In genomic region chr1:243642936-243643335, GRCh38 we compare ENCODE assay signal across 21 cellular contexts.
DNase-seq lines count a peak whose midpoint lies in the region; ATAC-seq, FAIRE-seq and TF ChIP-seq lines count a peak whose summit lies in the region.
"Had no signal": no experiment of that assay in that cellular context is flagged by ENCODE, and none has a peak within 500 bp of the region (broad histone marks: within the 10 kb centered on the region; RNA-seq: fewer than 3 reads in every experiment).

No MANE protein-coding gene starts in this region.

- H3K4me3 ChIP-seq in astrocyte (ENCODE audit: insufficient read depth, low read depth, low read length), result no peak overlapping the region

- H4K20me1 ChIP-seq in astrocyte (ENCODE audit: insufficient read depth, low read length), result no peaks in the 10 kb centered on the region

- H3K36me3 Mint-ChIP-seq in activated naive CD8-positive, alpha-beta T cell treated with anti-CD3 and anti-CD28 coated beads, Interleukin-2, amount 50 U/mL, for 24 hours (ENCODE audit: low read depth), result peaks cover 38% of the 10 kb centered on the region
- H3K36me3 Mint-ChIP-seq in activated naive CD8-positive, alpha-beta T cell treated with anti-CD3 and anti-CD28 coated beads for 36 hours, result peaks cover 18% of the 10 kb centered on the region
- peaks cover 25% of the 10 kb centered on the region for H3K36me3 Mint-ChIP-seq in astrocyte (ENCODE audit: low read depth, unreplicated experiment)
- H3K36me3 Mint-ChIP-seq in naive thymus-derived CD8-positive, alpha-beta T cell, result peaks cover 36 to 71% (median 67%) of the 10 kb centered on the region in 3 donors
- H3K36me3 Mint-ChIP-seq: type B pancreatic cell had no signal

- H3K9ac ChIP-seq in astrocyte (ENCODE audit: low read length), result peak overlapping the region; percentile 54

- peaks cover 11% of the 10 kb centered on the region for H3K4me1 Mint-ChIP-seq in activated naive CD8-positive, alpha-beta T cell treated with anti-CD3 and anti-CD28 coated beads, Interleukin-2, amount 50 U/mL, for 24 hours
- H3K4me1 Mint-ChIP-seq in activated naive CD8-positive, alpha-beta T cell treated with anti-CD3 and anti-CD28 coated beads for 36 hours, result peaks cover 5% of the 10 kb centered on the region
- H3K4me1 Mint-ChIP-seq in astrocyte (ENCODE audit: low read depth, unreplicated experiment), result peaks cover 5% of the 10 kb centered on the region
- H3K4me1 Mint-ChIP-seq in naive thymus-derived CD8-positive, alpha-beta T cell, result peaks cover 0 to 12% (median 5%) of the 10 kb centered on the region in 4 donors

- no peak overlapping the region for H2AFZ ChIP-seq in astrocyte (ENCODE audit: low read depth, low read length)

- H3K27me3 Mint-ChIP-seq in activated naive CD8-positive, alpha-beta T cell treated with anti-CD3 and anti-CD28 coated beads, Interleukin-2, amount 50 U/mL, for 24 hours, result no peaks in the 10 kb centered on the region
- H3K27me3 Mint-ChIP-seq in activated naive CD8-positive, alpha-beta T cell treated with anti-CD3 and anti-CD28 coated beads for 36 hours, result no peaks in the 10 kb centered on the region
- no peaks in the 10 kb centered on the region for H3K27me3 Mint-ChIP-seq in astrocyte (ENCODE audit: low read depth, unreplicated experiment)
- no peaks in the 10 kb centered on the region for H3K27me3 Mint-ChIP-seq in naive thymus-derived CD8-positive, alpha-beta T cell
- H3K27me3 Mint-ChIP-seq: stimulated activated naive CD8-positive, alpha-beta T cell treated with anti-CD3 and anti-CD28 coated beads, Interleukin-15, Interleukin-2, amounts not matched to agents 100 ng/mL and 50 ng/mL, for 24 hours; type B pancreatic cell had no signal

- ATAC-seq in activated naive CD8-positive, alpha-beta T cell treated with anti-CD3 and anti-CD28 coated beads, Interleukin-2, amount 50 U/mL, for 24 hours, result no peak
- no peak for ATAC-seq in naive thymus-derived CD8-positive, alpha-beta T cell
- ATAC-seq: activated T-cell treated with anti-CD3 and anti-CD28 coated beads, Interleukin-2, amount 50 U/mL, for 72 hours had no signal

- peaks cover 5% of the 10 kb centered on the region for H3K36me3 ChIP-seq in astrocyte (ENCODE audit: insufficient read depth, low read length)

- no peaks in the 10 kb centered on the region for H3K4me1 ChIP-seq in astrocyte (ENCODE audit: insufficient read depth, low read length)

- POLR2A ChIA-PET in naive thymus-derived CD8-positive, alpha-beta T cell (lab: Charles Lee), result no interaction called here

- H3K4me2 ChIP-seq in astrocyte (ENCODE audit: low read length), result peak overlapping the region; percentile 31

- no peaks in the 10 kb centered on the region for H3K9me3 ChIP-seq in astrocyte (ENCODE audit: insufficient read depth, low read depth, low read length)

- no peak overlapping the region for H3K4me3 Mint-ChIP-seq in activated naive CD8-positive, alpha-beta T cell treated with anti-CD3 and anti-CD28 coated beads, Interleukin-2, amount 50 U/mL, for 24 hours
- no peak overlapping the region for H3K4me3 Mint-ChIP-seq in activated naive CD8-positive, alpha-beta T cell treated with anti-CD3 and anti-CD28 coated beads for 36 hours
- H3K4me3 Mint-ChIP-seq in astrocyte (ENCODE audit: unreplicated experiment), result no peak overlapping the region
- H3K4me3 Mint-ChIP-seq in naive thymus-derived CD8-positive, alpha-beta T cell, result no peak overlapping the region
- H3K4me3 Mint-ChIP-seq: activated T-cell treated with anti-CD3 and anti-CD28 coated beads, Interleukin-2, amount 50 U/mL, for 72 hours; immature natural killer cell; stimulated activated naive CD8-positive, alpha-beta T cell treated with anti-CD3 and anti-CD28 coated beads, Interleukin-15, Interleukin-2, amounts not matched to agents 100 ng/mL and 50 ng/mL, for 24 hours; type B pancreatic cell had no signal

- FAIRE-seq in astrocyte (lab: Jason Lieb, UNC), result peak; percentile 56
- FAIRE-seq: A204.1 had no signal

- DNase-seq in activated naive CD8-positive, alpha-beta T cell treated with anti-CD3 and anti-CD28 coated beads, Interleukin-2, amount 50 U/mL, for 24 hours, result no peak
- DNase-seq in activated naive CD8-positive, alpha-beta T cell treated with anti-CD3 and anti-CD28 coated beads for 36 hours, result no peak
- DNase-seq in astrocyte (ENCODE audit: low read depth), result peak; percentile 96
- DNase-seq in fibroblast of peridontal ligament (ENCODE audit: extremely low read depth), result peak; percentile 30
- DNase-seq in stimulated activated CD4-positive, alpha-beta T cell treated with anti-CD3 and anti-CD28 coated beads, Interleukin-4, amount 100 ng/mL, for 24 hours, result no peak
- DNase-seq in T-helper 9 cell, result no peak
- no peak for DNase-seq in NOMO-1 treated with DMSO at 0.1 percent for 48 hours (lab: John Stamatoyannopoulos, UW; ENCODE audit: unreplicated experiment)
- DNase-seq in naive thymus-derived CD8-positive, alpha-beta T cell, result no peak
- DNase-seq: activated CD4-positive, alpha-beta T cell treated with anti-CD3 and anti-CD28 coated beads, Interleukin-2, amount 50 U/mL, for 4 hours; activated T-cell treated with anti-CD3 and anti-CD28 coated beads, Interleukin-2, amount 50 U/mL, for 72 hours; GOT3; immature natural killer cell; mammary epithelial cell; MM.1S; NCI-H2081 treated with DMSO at 0.1 percent for 48 hours; NCI-H524 treated with DMSO at 0.1 percent for 48 hours; retina had no signal

- no peaks in the 10 kb centered on the region for H3K79me2 ChIP-seq in astrocyte (ENCODE audit: insufficient read depth, low read length)

- TF ChIP-seq CTCF in astrocyte (IDR thresholded peaks at IDR 0.05; ENCODE audit: insufficient read depth, low read depth, low read length), result no peak

- H3K9me3 Mint-ChIP-seq in activated naive CD8-positive, alpha-beta T cell treated with anti-CD3 and anti-CD28 coated beads, Interleukin-2, amount 50 U/mL, for 24 hours, result peaks cover 3% of the 10 kb centered on the region
- peaks cover 5% of the 10 kb centered on the region for H3K9me3 Mint-ChIP-seq in activated naive CD8-positive, alpha-beta T cell treated with anti-CD3 and anti-CD28 coated beads for 36 hours
- no peaks in the 10 kb centered on the region for H3K9me3 Mint-ChIP-seq in astrocyte (ENCODE audit: unreplicated experiment)
- peaks cover 0 to 14% (median 3%) of the 10 kb centered on the region in 9 donors for H3K9me3 Mint-ChIP-seq in naive thymus-derived CD8-positive, alpha-beta T cell
- H3K9me3 Mint-ChIP-seq: activated T-cell treated with anti-CD3 and anti-CD28 coated beads, Interleukin-2, amount 50 U/mL, for 72 hours; immature natural killer cell; stimulated activated naive CD8-positive, alpha-beta T cell treated with anti-CD3 and anti-CD28 coated beads, Interleukin-15, Interleukin-2, amounts not matched to agents 100 ng/mL and 50 ng/mL, for 24 hours had no signal

- H3K27me3 ChIP-seq in astrocyte (ENCODE audit: insufficient read depth, low read length), result no peaks in the 10 kb centered on the region

- H3K27ac Mint-ChIP-seq in activated naive CD8-positive, alpha-beta T cell treated with anti-CD3 and anti-CD28 coated beads, Interleukin-2, amount 50 U/mL, for 24 hours, result peak overlapping the region; percentile 16
- no peak overlapping the region for H3K27ac Mint-ChIP-seq in activated naive CD8-positive, alpha-beta T cell treated with anti-CD3 and anti-CD28 coated beads for 36 hours
- H3K27ac Mint-ChIP-seq in astrocyte (ENCODE audit: unreplicated experiment), result peak overlapping the region; percentile 96
- no peak overlapping the region for H3K27ac Mint-ChIP-seq in naive thymus-derived CD8-positive, alpha-beta T cell
- H3K27ac Mint-ChIP-seq: activated T-cell treated with anti-CD3 and anti-CD28 coated beads, Interleukin-2, amount 50 U/mL, for 72 hours; stimulated activated naive CD8-positive, alpha-beta T cell treated with anti-CD3 and anti-CD28 coated beads, Interleukin-15, Interleukin-2, amounts not matched to agents 100 ng/mL and 50 ng/mL, for 24 hours; type B pancreatic cell had no signal

- H3K27ac ChIP-seq in astrocyte (ENCODE audit: low read depth, low read length), result peak overlapping the region; percentile 80
- H3K27ac ChIP-seq: epithelial cell of prostate had no signal

Comparison
In these comparisons a context has a peak if more than half of its experiments do, and no peak if none do; other contexts are left out.
1. H3K27ac Mint-ChIP-seq: peak in activated naive CD8-positive, alpha-beta T cell treated with anti-CD3 and anti-CD28 coated beads, Interleukin-2, amount 50 U/mL, for 24 hours (single experiment) and astrocyte (single experiment); none in activated naive CD8-positive, alpha-beta T cell treated with anti-CD3 and anti-CD28 coated beads for 36 hours (single experiment) and naive thymus-derived CD8-positive, alpha-beta T cell (0 of 10).
2. DNase-seq: peak in astrocyte (single experiment) and fibroblast of peridontal ligament (single experiment); none in activated naive CD8-positive, alpha-beta T cell treated with anti-CD3 and anti-CD28 coated beads, Interleukin-2, amount 50 U/mL, for 24 hours (single experiment), activated naive CD8-positive, alpha-beta T cell treated with anti-CD3 and anti-CD28 coated beads for 36 hours (single experiment), stimulated activated CD4-positive, alpha-beta T cell treated with anti-CD3 and anti-CD28 coated beads, Interleukin-4, amount 100 ng/mL, for 24 hours (single experiment), T-helper 9 cell (single experiment), NOMO-1 treated with DMSO at 0.1 percent for 48 hours (single experiment) and naive thymus-derived CD8-positive, alpha-beta T cell (0 of 10).